Comparison of ENCODE assay signal across 15 cellular contexts in genomic region chr7:18570441-18570840, GRCh38.
"Had no signal": no experiment of that assay in that cellular context is flagged by ENCODE, and none has a peak within 500 bp of the region (broad histone marks: within the 10 kb centered on the region; RNA-seq: fewer than 3 reads in every experiment).

No MANE protein-coding gene starts in this region.

- H3K4me1 ChIP-seq: colonic mucosa, upper lobe of left lung had no signal

- H3K4me3 Mint-ChIP-seq: activated CD8-positive, alpha-beta T cell treated with anti-CD3 and anti-CD28 coated beads, Interleukin-2, amount 10 ng/mL, durations not matched to agents 7 days and 5 days; activated naive CD4-positive, alpha-beta T cell treated with anti-CD3 and anti-CD28 coated beads, Interleukin-2, amount 10 ng/mL, durations not matched to agents 7 days and 5 days; activated T-helper 17 cell treated with anti-CD3 and anti-CD28 coated beads, Interleukin-2, amount 50 U/mL, for 72 hours; nephron progenitor cell had no signal

- H3K27ac Mint-ChIP-seq: activated CD8-positive, alpha-beta T cell treated with anti-CD3 and anti-CD28 coated beads, Interleukin-2, amount 10 ng/mL, durations not matched to agents 7 days and 5 days; activated naive CD4-positive, alpha-beta T cell treated with anti-CD3 and anti-CD28 coated beads, Interleukin-2, amount 10 ng/mL, durations not matched to agents 7 days and 5 days; activated T-helper 17 cell treated with anti-CD3 and anti-CD28 coated beads, Interleukin-2, amount 50 U/mL, for 72 hours; nephron progenitor cell had no signal

- DNase-seq: activated CD4-positive, alpha-beta T cell treated with anti-CD3 and anti-CD28 coated beads for 4 hours; activated CD8-positive, alpha-beta memory T cell treated with anti-CD3 and anti-CD28 coated beads, Interleukin-2, amount 50 U/mL, for 48 hours; activated CD8-positive, alpha-beta T cell treated with anti-CD3 and anti-CD28 coated beads, Interleukin-2, amount 10 ng/mL, durations not matched to agents 7 days and 5 days; activated naive CD4-positive, alpha-beta T cell treated with anti-CD3 and anti-CD28 coated beads, Interleukin-2, amount 10 ng/mL, durations not matched to agents 7 days and 5 days; colonic mucosa; effector CD8-positive, alpha-beta T cell; kidney; left ventricle myocardium superior; nephron progenitor cell; stimulated activated CD4-positive, alpha-beta T cell treated with anti-CD3 and anti-CD28 coated beads, Interleukin-12 subunit alpha, Interleukin-12 subunit beta, amount 100 ng/mL, for 4 hours; stimulated activated naive CD8-positive, alpha-beta T cell treated with anti-CD3 and anti-CD28 coated beads, Interleukin-15, Interleukin-2, amounts not matched to agents 100 U/mL and 50 U/mL, for 24 hours; T-helper 9 cell; upper lobe of left lung had no signal

- H3K4me3 ChIP-seq: colonic mucosa, gastroesophageal sphincter, upper lobe of left lung had no signal

- H3K36me3 Mint-ChIP-seq: activated naive CD4-positive, alpha-beta T cell treated with anti-CD3 and anti-CD28 coated beads, Interleukin-2, amount 10 ng/mL, durations not matched to agents 7 days and 5 days had no signal

- H3K27ac ChIP-seq: colonic mucosa, gastroesophageal sphincter, upper lobe of left lung had no signal

- H3K9me3 Mint-ChIP-seq: activated naive CD4-positive, alpha-beta T cell treated with anti-CD3 and anti-CD28 coated beads, Interleukin-2, amount 10 ng/mL, durations not matched to agents 7 days and 5 days; activated T-helper 17 cell treated with anti-CD3 and anti-CD28 coated beads, Interleukin-2, amount 50 U/mL, for 72 hours; nephron progenitor cell had no signal

- H3K27me3 ChIP-seq: colonic mucosa, gastroesophageal sphincter, upper lobe of left lung had no signal

- ATAC-seq: activated CD8-positive, alpha-beta T cell treated with anti-CD3 and anti-CD28 coated beads, Interleukin-2, amount 10 ng/mL, durations not matched to agents 7 days and 5 days; activated T-helper 17 cell treated with anti-CD3 and anti-CD28 coated beads, Interleukin-2, amount 50 U/mL, for 72 hours; gastroesophageal sphincter; left ventricle myocardium superior; stimulated activated naive CD8-positive, alpha-beta T cell treated with anti-CD3 and anti-CD28 coated beads, Interleukin-15, Interleukin-2, amounts not matched to agents 100 U/mL and 50 U/mL, for 24 hours had no signal

- H3K4me1 Mint-ChIP-seq: activated naive CD4-positive, alpha-beta T cell treated with anti-CD3 and anti-CD28 coated beads, Interleukin-2, amount 10 ng/mL, durations not matched to agents 7 days and 5 days; activated T-helper 17 cell treated with anti-CD3 and anti-CD28 coated beads, Interleukin-2, amount 50 U/mL, for 72 hours had no signal

- H3K27me3 Mint-ChIP-seq: activated naive CD4-positive, alpha-beta T cell treated with anti-CD3 and anti-CD28 coated beads, Interleukin-2, amount 10 ng/mL, durations not matched to agents 7 days and 5 days; activated T-helper 17 cell treated with anti-CD3 and anti-CD28 coated beads, Interleukin-2, amount 50 U/mL, for 72 hours had no signal
